In the genomic region with DNA sequence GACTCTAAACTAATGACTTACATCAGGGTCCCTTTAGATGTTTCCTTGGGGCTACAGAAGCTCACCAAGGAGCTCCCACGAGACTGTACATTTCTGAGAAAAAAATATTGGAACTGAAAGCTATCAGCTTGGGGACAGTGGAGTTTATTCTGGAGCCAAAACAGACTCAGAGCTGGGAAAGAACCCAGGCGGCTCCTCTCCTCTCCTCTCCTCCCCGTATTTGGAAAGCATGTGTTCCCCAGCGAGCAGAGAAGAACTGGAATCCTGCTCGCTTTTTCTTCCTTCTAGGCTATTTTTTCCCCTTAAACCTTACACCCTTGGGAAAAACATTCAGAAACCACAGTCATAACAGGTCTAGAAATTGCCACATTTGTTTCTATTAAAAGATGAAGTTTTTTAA, we compare ENCODE assay signal across 1 cellular context.
TF ChIP-seq lines count a peak whose summit lies in the region.

No MANE protein-coding gene starts in this region.

TF ChIP-seq in IMR-90, 13 proteins besides CTCF, POLR2A, EP300 and RAD21 (continued from another document):
- TF ChIP-seq, protein P1, sequence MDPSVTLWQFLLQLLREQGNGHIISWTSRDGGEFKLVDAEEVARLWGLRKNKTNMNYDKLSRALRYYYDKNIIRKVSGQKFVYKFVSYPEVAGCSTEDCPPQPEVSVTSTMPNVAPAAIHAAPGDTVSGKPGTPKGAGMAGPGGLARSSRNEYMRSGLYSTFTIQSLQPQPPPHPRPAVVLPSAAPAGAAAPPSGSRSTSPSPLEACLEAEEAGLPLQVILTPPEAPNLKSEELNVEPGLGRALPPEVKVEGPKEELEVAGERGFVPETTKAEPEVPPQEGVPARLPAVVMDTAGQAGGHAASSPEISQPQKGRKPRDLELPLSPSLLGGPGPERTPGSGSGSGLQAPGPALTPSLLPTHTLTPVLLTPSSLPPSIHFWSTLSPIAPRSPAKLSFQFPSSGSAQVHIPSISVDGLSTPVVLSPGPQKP (IDR thresholded peaks at IDR 0.05; ENCODE audit: borderline replicate concordance, low read depth, low read length): no peak
- TF ChIP-seq NFE2L2 (IDR thresholded peaks at IDR 0.05; ENCODE audit: low read depth, low read length) (no peak), MAFK (IDR thresholded peaks at IDR 0.05; ENCODE audit: low read depth, low read length) (no peak), BHLHE40 (IDR thresholded peaks at IDR 0.05; ENCODE audit: low read depth, low read length) (no peak), MXI1 (IDR thresholded peaks at IDR 0.05; ENCODE audit: borderline replicate concordance, low read depth, low read length) (no peak), CEBPB (IDR thresholded peaks at IDR 0.05; ENCODE audit: low read depth, low read length) (no peak), RFX5 (IDR thresholded peaks at IDR 0.05; ENCODE audit: low read depth, low read length) (no peak)
